Comparison of ENCODE assay signal across 29 cellular contexts in genomic region chr12:11824736-11825135, GRCh38.
DNase-seq lines count a peak whose midpoint lies in the region; ATAC-seq, FAIRE-seq and TF ChIP-seq lines count a peak whose summit lies in the region.
"Had no signal": no experiment of that assay in that cellular context is flagged by ENCODE, and none has a peak within 500 bp of the region (broad histone marks: within the 10 kb centered on the region; RNA-seq: fewer than 3 reads in every experiment).

No MANE protein-coding gene starts in this region.

- intact Hi-C loops in activated CD4-positive, alpha-beta T cell treated with anti-CD3 and anti-CD28 coated beads, Interleukin-2, amount 10 ng/mL, durations not matched to agents 24 days and 14 days (cut with micrococcal nuclease), result no loop called here
- intact Hi-C loops in GM12878 (cut with micrococcal nuclease; ENCODE audit: unreplicated experiment) (no loop called here), HepG2 (cut with micrococcal nuclease; ENCODE audit: unreplicated experiment) (no loop called here)

- no peaks in the 10 kb centered on the region for H3K27me3 ChIP-seq in GM12878 (replicated peaks in 1 of 2; ENCODE audit: control insufficient read depth in 2 of 2, insufficient read depth in 2 of 2, low read length in 1 of 2)
- no peaks in the 10 kb centered on the region for H3K27me3 ChIP-seq in neural progenitor cell
- no peaks in the 10 kb centered on the region for H3K27me3 ChIP-seq in HepG2 (ENCODE audit: control insufficient read depth in 1 of 2, insufficient read depth in 2 of 2, low read length in 2 of 2)
- H3K27me3 ChIP-seq: hepatocyte, upper lobe of left lung had no signal

- H3K27ac Mint-ChIP-seq in activated CD4-positive, alpha-beta T cell treated with anti-CD3 and anti-CD28 coated beads, Interleukin-2, amount 10 ng/mL, durations not matched to agents 24 days and 14 days, result peak overlapping the region; percentile 82
- H3K27ac Mint-ChIP-seq in IgD-negative memory B cell (peak overlapping the region in 2 of 3 donors; percentile 39 to 56), neural progenitor cell (no peak overlapping the region)
- H3K27ac Mint-ChIP-seq: CD8-positive, alpha-beta T cell had no signal

- peaks cover 4% of the 10 kb centered on the region for H3K9me3 Mint-ChIP-seq in activated CD4-positive, alpha-beta T cell treated with anti-CD3 and anti-CD28 coated beads, Interleukin-2, amount 10 ng/mL, durations not matched to agents 24 days and 14 days
- H3K9me3 Mint-ChIP-seq in IgD-negative memory B cell (peaks cover 0 to 4% (median 0%) of the 10 kb centered on the region in 3 donors), neural progenitor cell (no peaks in the 10 kb centered on the region)
- H3K9me3 Mint-ChIP-seq: CD8-positive, alpha-beta T cell; H9; naive thymus-derived CD8-positive, alpha-beta T cell had no signal

- no peak for TF ChIP-seq CTCF in GM12878 (IDR thresholded peaks at IDR 0.05 in 2 of 3, conservative IDR thresholded peaks at IDR 0.05 in 1 of 3; ENCODE audit: control insufficient read depth in 2 of 3, extremely low read depth in 1 of 3, insufficient read depth in 1 of 3, low read depth in 3 of 3, low read length in 3 of 3)
- TF ChIP-seq CTCF in neural progenitor cell (IDR thresholded peaks at IDR 0.05), result no peak
- TF ChIP-seq CTCF in HepG2 (CRISPR knock-in tag; IDR thresholded peaks at IDR 0.05), result no peak

- peaks cover 51% of the 10 kb centered on the region for H3F3A ChIP-seq in neural progenitor cell (ENCODE audit: low read depth)

- H3K4me3 ChIP-seq in GM12878 (no peak overlapping the region), neural progenitor cell (no peak overlapping the region), HepG2 (replicated peaks in 1 of 3; ENCODE audit: insufficient read depth in 1 of 3, low read depth in 2 of 3, low read length in 3 of 3) (no peak overlapping the region)
- H3K4me3 ChIP-seq: hepatocyte, lung, upper lobe of left lung had no signal

- H3K27ac ChIP-seq in GM12878 (ENCODE audit: control insufficient read depth, insufficient read depth) (peak overlapping the region; percentile 83), neural progenitor cell (no peak overlapping the region), HepG2 (ENCODE audit: extremely low read length, insufficient read depth, low read length) (no peak overlapping the region)
- H3K27ac ChIP-seq: hepatocyte, upper lobe of left lung had no signal

- POLR2A ChIA-PET in GM12878 (lab: Charles Lee) (interaction anchor here (0.6 to 1.1 kb wide), 3 partner anchors 9 to 965 kb away, joined by 3 to 5 read pairs (median 4); no protein-coding TSS in a partner anchor), HepG2 (lab: Yijun Ruan, JAX) (no interaction called here)

- DNase-seq in activated CD4-positive, alpha-beta T cell treated with anti-CD3 and anti-CD28 coated beads, Interleukin-2, amount 10 ng/mL, durations not matched to agents 24 days and 14 days, result no peak
- DNase-seq in activated CD4-positive, alpha-beta T cell treated with anti-CD3 and anti-CD28 coated beads for 4 hours, result no peak
- DNase-seq in GM12878 (ENCODE audit: low read depth, low spot score) (no peak), neural progenitor cell (ENCODE audit: low spot score) (no peak), Ammon's horn (ENCODE audit: low spot score) (no peak), HepG2 (ENCODE audit: low spot score) (no peak)
- DNase-seq: activated CD4-positive, alpha-beta T cell treated with anti-CD3 and anti-CD28 coated beads for 1 hour; activated naive CD4-positive, alpha-beta T cell; CD8-positive, alpha-beta T cell; EL; H9; KG1; MM.1S; naive thymus-derived CD8-positive, alpha-beta T cell; NCI-H1105 treated with DMSO at 0.1 percent for 48 hours; NCI-H2029 treated with DMSO at 0.1 percent for 48 hours; NCI-H2227 treated with DMSO at 0.1 percent for 48 hours; NCI-H526 treated with DMSO at 0.1 percent for 48 hours; occipital lobe; Right ventricle myocardium superior; stimulated activated CD4-positive, alpha-beta T cell treated with anti-CD3 and anti-CD28 coated beads, Interleukin-4, amount 100 ng/mL, for 4 hours; T-helper 2 cell; upper lobe of left lung had no signal

- CTCF ChIA-PET in GM12878 (lab: Yijun Ruan, JAX) (interaction anchor here (1.4 kb wide), 1 partner anchor 12 kb away, joined by 3 read pairs; no protein-coding TSS in a partner anchor), HepG2 (lab: Yijun Ruan, JAX; ENCODE audit: low intra/inter-chr PET ratio, low total read pairs) (no interaction called here)

- H3K79me2 ChIP-seq in GM12878 (ENCODE audit: control insufficient read depth, insufficient read depth, low read length), result peaks cover 60% of the 10 kb centered on the region
- H3K79me2 ChIP-seq in neural progenitor cell (ENCODE audit: low read depth), result no peaks in the 10 kb centered on the region
- no peaks in the 10 kb centered on the region for H3K79me2 ChIP-seq in HepG2 (ENCODE audit: insufficient read depth, low read length)
- H3K79me2 ChIP-seq: hepatocyte had no signal

- no peaks in the 10 kb centered on the region for H4K20me1 ChIP-seq in GM12878 (ENCODE audit: control insufficient read depth, insufficient read depth)
- no peaks in the 10 kb centered on the region for H4K20me1 ChIP-seq in neural progenitor cell (ENCODE audit: low read depth)
- H4K20me1 ChIP-seq in HepG2 (ENCODE audit: insufficient read depth, low read length), result no peaks in the 10 kb centered on the region

- no peak for ATAC-seq in GM12878
- no peak for ATAC-seq in GM21737 (IDR thresholded peaks at IDR 0.05; ENCODE audit: unreplicated experiment)
- ATAC-seq in HepG2, result no peak
- ATAC-seq: CD8-positive, alpha-beta T cell; naive thymus-derived CD8-positive, alpha-beta T cell; Panc1; SK-N-SH treated with all-trans-retinoic acid at 6 μM for 48 hours had no signal

- TF ChIP-seq EP300 in GM12878 (IDR thresholded peaks at IDR 0.05; ENCODE audit: borderline replicate concordance in 1 of 2, control insufficient read depth in 1 of 2, low read depth in 2 of 2, low read length in 2 of 2) (no peak), HepG2 (IDR thresholded peaks at IDR 0.05; ENCODE audit: low read depth in 2 of 2, low read length in 2 of 2) (no peak), HepG2 (CRISPR knock-in tag; IDR thresholded peaks at IDR 0.05; ENCODE audit: borderline replicate concordance) (no peak)

- FAIRE-seq in GM12878 (lab: Jason Lieb, UNC), result no peak
- no peak for FAIRE-seq in HepG2 (lab: Jason Lieb, UNC)

- H3K4me2 ChIP-seq in GM12878 (ENCODE audit: control insufficient read depth, insufficient read depth) (peak overlapping the region; percentile 45; the same call in 1 of the 2 replicates), neural progenitor cell (peak overlapping the region; percentile 12), HepG2 (ENCODE audit: low read depth, low read length) (no peak overlapping the region)
- H3K4me2 ChIP-seq: hepatocyte had no signal

- H3K36me3 Mint-ChIP-seq in activated CD4-positive, alpha-beta T cell treated with anti-CD3 and anti-CD28 coated beads, Interleukin-2, amount 10 ng/mL, durations not matched to agents 24 days and 14 days (ENCODE audit: low read depth), result peaks cover 39% of the 10 kb centered on the region
- H3K36me3 Mint-ChIP-seq in IgD-negative memory B cell (peaks cover 5% of the 10 kb centered on the region), neural progenitor cell (peaks cover 1% of the 10 kb centered on the region)

- peak overlapping the region; percentile 5 for H3K4me3 Mint-ChIP-seq in activated CD4-positive, alpha-beta T cell treated with anti-CD3 and anti-CD28 coated beads, Interleukin-2, amount 10 ng/mL, durations not matched to agents 24 days and 14 days
- H3K4me3 Mint-ChIP-seq in IgD-negative memory B cell (peak overlapping the region in 2 of 4 donors; percentile 19 to 73), neural progenitor cell (no peak overlapping the region)
- H3K4me3 Mint-ChIP-seq: CD8-positive, alpha-beta T cell; naive thymus-derived CD8-positive, alpha-beta T cell had no signal

- H3K36me3 ChIP-seq in GM12878 (ENCODE audit: control insufficient read depth in 2 of 2, insufficient read depth in 2 of 2, low read length in 1 of 2), result peaks cover 5 to 22% of the 10 kb centered on the region in 2 experiments; a peak in 3 of 4 replicates
- H3K36me3 ChIP-seq in neural progenitor cell, result no peaks in the 10 kb centered on the region
- H3K36me3 ChIP-seq in HepG2 (replicated peaks in 1 of 2; ENCODE audit: control insufficient read depth in 1 of 2, insufficient read depth in 2 of 2, low read length in 2 of 2), result no peaks in the 10 kb centered on the region

- H3K27me3 Mint-ChIP-seq in activated CD4-positive, alpha-beta T cell treated with anti-CD3 and anti-CD28 coated beads, Interleukin-2, amount 10 ng/mL, durations not matched to agents 24 days and 14 days, result no peaks in the 10 kb centered on the region
- H3K27me3 Mint-ChIP-seq in IgD-negative memory B cell (no peaks in the 10 kb centered on the region), neural progenitor cell (ENCODE audit: insufficient read depth, low read depth) (no peaks in the 10 kb centered on the region)
- H3K27me3 Mint-ChIP-seq: naive thymus-derived CD8-positive, alpha-beta T cell had no signal

- TF ChIP-seq POLR2A in GM12878 (IDR thresholded peaks at IDR 0.05; ENCODE audit: low read depth, low read length), result no peak
- no peak for TF ChIP-seq POLR2A in HepG2 (IDR thresholded peaks at IDR 0.05; ENCODE audit: insufficient read depth in 1 of 2, low read depth in 2 of 2, low read length in 2 of 2)

- peaks cover 47% of the 10 kb centered on the region for H3K4me1 Mint-ChIP-seq in activated CD4-positive, alpha-beta T cell treated with anti-CD3 and anti-CD28 coated beads, Interleukin-2, amount 10 ng/mL, durations not matched to agents 24 days and 14 days
- H3K4me1 Mint-ChIP-seq in IgD-negative memory B cell (peaks cover 40 to 46% (median 42%) of the 10 kb centered on the region in 3 donors), neural progenitor cell (peaks cover 36% of the 10 kb centered on the region)

- peaks cover 50% of the 10 kb centered on the region for H3K4me1 ChIP-seq in GM12878 (ENCODE audit: control insufficient read depth, insufficient read depth, low read length)
- peaks cover 80% of the 10 kb centered on the region for H3K4me1 ChIP-seq in neural progenitor cell
- H3K4me1 ChIP-seq in HepG2 (ENCODE audit: insufficient read depth, low read length), result peaks cover 3% of the 10 kb centered on the region

- SMC1A ChIA-PET in GM12878 (lab: Charles Lee; ENCODE audit: uncharacterized antibody, unreplicated experiment), result interaction anchor here (0.8 to 2.5 kb wide), 11 partner anchors 9 to 208 kb away, joined by 3 to 11 read pairs (median 5); no protein-coding TSS in a partner anchor

- RAD21 ChIA-PET in GM12878 (lab: Charles Lee; ENCODE audit: unreplicated experiment), result interaction anchor here (1.1 to 1.2 kb wide), 2 partner anchors 11 to 170 kb away, joined by 3 to 5 read pairs; no protein-coding TSS in a partner anchor

- no peak overlapping the region for H2AFZ ChIP-seq in GM12878 (ENCODE audit: control insufficient read depth, low read depth, low read length)
- no peak overlapping the region for H2AFZ ChIP-seq in neural progenitor cell (replicated peaks)
- no peak overlapping the region for H2AFZ ChIP-seq in HepG2 (ENCODE audit: low read length)
- H2AFZ ChIP-seq: hepatocyte had no signal

- BruUV-seq in GM12878 (replicated peaks; lab: Mats Ljungman, UMichigan), result no TSS peak
- no TSS peak for BruUV-seq in HepG2 (replicated peaks; lab: Mats Ljungman, UMichigan)

- no peak for TF ChIP-seq RAD21 in GM12878 (IDR thresholded peaks at IDR 0.05; ENCODE audit: insufficient read depth, low read depth, low read length)
- no peak for TF ChIP-seq RAD21 in HepG2 (CRISPR knock-in tag; IDR thresholded peaks at IDR 0.05)

- WGBS in GM12878 (ENCODE audit: insufficient coverage, insufficient replicate concordance, low lambda C conversion rate, missing lambda C conversion rate), result 75% methylated on average over 3 of the region's 3 CpGs
- WGBS in HepG2 (ENCODE audit: low lambda C conversion rate), result 93% methylated on average over 3 of the region's 3 CpGs

- H3K9me3 ChIP-seq in GM12878 (replicated peaks; ENCODE audit: control insufficient read depth, insufficient read depth, low read length) (no peaks in the 10 kb centered on the region; the same call in 2 of the 3 replicates), neural progenitor cell (ENCODE audit: low read depth) (no peaks in the 10 kb centered on the region), HepG2 (ENCODE audit: low read length) (no peaks in the 10 kb centered on the region)
- H3K9me3 ChIP-seq: upper lobe of left lung had no signal

- peak overlapping the region; percentile 15 for H3K9ac ChIP-seq in GM12878 (ENCODE audit: control insufficient read depth, insufficient read depth, low read length)
- no peak overlapping the region for H3K9ac ChIP-seq in neural progenitor cell
- H3K9ac ChIP-seq in HepG2 (ENCODE audit: insufficient read depth, low read depth, low read length), result no peak overlapping the region

- in situ Hi-C loops in GM12878 (cut with MboI), result no loop called here
- in situ Hi-C loops in HepG2 (cut with HindIII; ENCODE audit: extremely low pct_ligation_motif_present, low pct_unique_long_range_greater_than_20kb), result no loop called here
